Comparison of ENCODE assay signal across 1 cellular context in the genomic region with DNA sequence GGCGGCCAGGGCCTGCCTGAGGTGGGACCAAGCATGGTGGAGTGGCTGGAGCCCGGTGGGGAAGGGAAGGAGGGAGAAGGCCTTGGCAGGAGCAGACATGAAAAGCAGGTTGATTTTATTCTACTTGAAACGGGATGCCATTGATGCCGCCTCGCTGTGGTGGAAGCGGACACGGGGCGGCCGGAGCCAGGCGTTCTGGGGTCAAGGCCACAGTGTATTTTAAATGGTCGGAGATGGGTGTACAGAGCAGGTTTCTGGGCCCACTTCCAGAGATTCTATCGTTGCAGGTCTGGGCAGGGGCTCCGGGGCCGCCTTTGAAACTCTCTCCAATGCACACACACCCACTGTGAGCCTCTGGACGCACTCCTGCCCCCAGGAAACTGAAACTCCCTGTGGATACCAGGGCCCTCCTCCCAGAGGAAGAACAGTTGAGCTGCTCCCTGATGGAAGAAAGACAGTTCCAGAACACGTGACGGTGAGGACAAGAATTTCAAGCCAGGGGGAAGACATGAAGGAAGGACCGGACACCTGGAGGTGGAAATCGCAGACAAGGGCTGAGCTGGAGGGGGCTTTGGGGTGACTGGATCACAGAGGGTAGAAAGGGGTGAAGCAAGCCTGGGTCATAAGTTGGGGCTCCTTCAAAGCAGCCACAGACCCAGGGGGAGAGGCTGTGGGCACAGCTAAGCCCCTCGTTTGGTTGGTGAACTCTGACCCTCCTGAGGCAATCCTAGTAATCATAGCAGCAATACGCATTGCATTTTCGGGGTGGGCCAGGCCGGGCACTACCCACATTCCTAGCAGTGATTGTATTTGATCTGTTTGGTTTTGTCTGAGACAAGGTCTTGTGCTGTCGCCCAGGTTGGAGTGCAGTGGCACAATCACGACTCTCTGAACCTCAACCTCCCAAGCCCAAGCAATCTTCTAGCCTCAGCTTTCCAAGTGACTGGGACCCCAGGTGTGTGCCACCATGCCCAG.
TF ChIP-seq lines count a peak whose summit lies in the region.

No MANE protein-coding gene starts in this region.

TF ChIP-seq in K562, 482 proteins besides CTCF, POLR2A, EP300 and RAD21:
- TF ChIP-seq SRSF3 (IDR thresholded peaks at IDR 0.05; ENCODE audit: insufficient read depth, low read length): no peak
- TF ChIP-seq, protein P1, sequence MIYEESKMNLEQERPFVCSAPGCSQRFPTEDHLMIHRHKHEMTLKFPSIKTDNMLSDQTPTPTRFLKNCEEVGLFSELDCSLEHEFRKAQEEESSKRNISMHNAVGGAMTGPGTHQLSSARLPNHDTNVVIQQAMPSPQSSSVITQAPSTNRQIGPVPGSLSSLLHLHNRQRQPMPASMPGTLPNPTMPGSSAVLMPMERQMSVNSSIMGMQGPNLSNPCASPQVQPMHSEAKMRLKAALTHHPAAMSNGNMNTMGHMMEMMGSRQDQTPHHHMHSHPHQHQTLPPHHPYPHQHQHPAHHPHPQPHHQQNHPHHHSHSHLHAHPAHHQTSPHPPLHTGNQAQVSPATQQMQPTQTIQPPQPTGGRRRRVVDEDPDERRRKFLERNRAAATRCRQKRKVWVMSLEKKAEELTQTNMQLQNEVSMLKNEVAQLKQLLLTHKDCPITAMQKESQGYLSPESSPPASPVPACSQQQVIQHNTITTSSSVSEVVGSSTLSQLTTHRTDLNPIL (CRISPR knock-in tag; IDR thresholded peaks at IDR 0.05): no peak
- TF ChIP-seq, protein P2, sequence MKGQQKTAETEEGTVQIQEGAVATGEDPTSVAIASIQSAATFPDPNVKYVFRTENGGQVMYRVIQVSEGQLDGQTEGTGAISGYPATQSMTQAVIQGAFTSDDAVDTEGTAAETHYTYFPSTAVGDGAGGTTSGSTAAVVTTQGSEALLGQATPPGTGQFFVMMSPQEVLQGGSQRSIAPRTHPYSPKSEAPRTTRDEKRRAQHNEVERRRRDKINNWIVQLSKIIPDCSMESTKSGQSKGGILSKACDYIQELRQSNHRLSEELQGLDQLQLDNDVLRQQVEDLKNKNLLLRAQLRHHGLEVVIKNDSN (CRISPR knock-in tag; IDR thresholded peaks at IDR 0.05): peak; percentile 42
- TF ChIP-seq, protein P3, sequence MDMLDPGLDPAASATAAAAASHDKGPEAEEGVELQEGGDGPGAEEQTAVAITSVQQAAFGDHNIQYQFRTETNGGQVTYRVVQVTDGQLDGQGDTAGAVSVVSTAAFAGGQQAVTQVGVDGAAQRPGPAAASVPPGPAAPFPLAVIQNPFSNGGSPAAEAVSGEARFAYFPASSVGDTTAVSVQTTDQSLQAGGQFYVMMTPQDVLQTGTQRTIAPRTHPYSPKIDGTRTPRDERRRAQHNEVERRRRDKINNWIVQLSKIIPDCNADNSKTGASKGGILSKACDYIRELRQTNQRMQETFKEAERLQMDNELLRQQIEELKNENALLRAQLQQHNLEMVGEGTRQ (CRISPR knock-in tag; IDR thresholded peaks at IDR 0.05): peak; percentile 30; the same call in 1 of the 2 replicates
